In genomic region chr7:55086413-55087201, GRCh38 we compare ENCODE assay signal across 8 cellular contexts.
A peak's percentile ranks its signal among the peaks of the same experiment; 100 is the strongest.
DNase-seq lines count a peak whose midpoint lies in the region; ATAC-seq and TF ChIP-seq lines count a peak whose summit lies in the region.

No MANE protein-coding gene starts in this region.

- 70% methylated on average over 18 of the region's 18 CpGs for WGBS in hepatocyte (ENCODE audit: low lambda C conversion rate, missing lambda C conversion rate)

- peaks cover 10% of the 10 kb centered on the region for H3K4me1 Mint-ChIP-seq in activated naive CD8-positive, alpha-beta T cell treated with anti-CD3 and anti-CD28 coated beads, Interleukin-2, amount 10 ng/mL, durations not matched to agents 7 days and 5 days

- H3K4me1 ChIP-seq in hepatocyte (ENCODE audit: insufficient read depth) (peaks cover 26% of the 10 kb centered on the region), thoracic aorta (ENCODE audit: control insufficient read depth in 1 of 2, low read depth in 2 of 2) (peaks cover 17% of the 10 kb centered on the region in 2 donors)

- H3K4me3 Mint-ChIP-seq in activated naive CD8-positive, alpha-beta T cell treated with anti-CD3 and anti-CD28 coated beads, Interleukin-2, amount 10 ng/mL, durations not matched to agents 7 days and 5 days: peak overlapping the region; percentile 11

- peaks cover 12% of the 10 kb centered on the region for H3K27me3 Mint-ChIP-seq in activated naive CD8-positive, alpha-beta T cell treated with anti-CD3 and anti-CD28 coated beads, Interleukin-2, amount 10 ng/mL, durations not matched to agents 7 days and 5 days

- H3K36me3 ChIP-seq in hepatocyte (replicated peaks; ENCODE audit: insufficient read depth, low read depth) (no peaks in the 10 kb centered on the region), thoracic aorta (no peaks in the 10 kb centered on the region)

- H3K4me3 ChIP-seq in hepatocyte (no peak overlapping the region), thoracic aorta (peak overlapping the region; percentile 62)

- no peaks in the 10 kb centered on the region for H3K9me3 Mint-ChIP-seq in activated naive CD8-positive, alpha-beta T cell treated with anti-CD3 and anti-CD28 coated beads, Interleukin-2, amount 10 ng/mL, durations not matched to agents 7 days and 5 days

- H2AFZ ChIP-seq in hepatocyte: no peak overlapping the region

- H3K9me3 ChIP-seq in hepatocyte (ENCODE audit: low read depth) (no peaks in the 10 kb centered on the region), thoracic aorta (no peaks in the 10 kb centered on the region)

- H3K27ac Mint-ChIP-seq in activated naive CD8-positive, alpha-beta T cell treated with anti-CD3 and anti-CD28 coated beads, Interleukin-2, amount 10 ng/mL, durations not matched to agents 7 days and 5 days: no peak overlapping the region

- peak overlapping the region; percentile 86 for H3K27ac ChIP-seq in hepatocyte
- peak overlapping the region; percentile 63 for H3K27ac ChIP-seq in thoracic aorta

- H3K36me3 Mint-ChIP-seq in activated naive CD8-positive, alpha-beta T cell treated with anti-CD3 and anti-CD28 coated beads, Interleukin-2, amount 10 ng/mL, durations not matched to agents 7 days and 5 days: no peaks in the 10 kb centered on the region

- TF ChIP-seq CTCF in hepatocyte (IDR thresholded peaks at IDR 0.05; ENCODE audit: poor library complexity) (no peak), thoracic aorta (IDR thresholded peaks at IDR 0.05) (no peak)

- H3K9me2 ChIP-seq in hepatocyte (replicated peaks; ENCODE audit: insufficient read depth): no peaks in the 10 kb centered on the region

- H3K27me3 ChIP-seq in hepatocyte (no peaks in the 10 kb centered on the region), thoracic aorta (replicated peaks; ENCODE audit: insufficient read depth) (no peaks in the 10 kb centered on the region)

- peak; percentile 88 for DNase-seq in ELR (ENCODE audit: low read depth)
- DNase-seq in activated naive CD8-positive, alpha-beta T cell treated with anti-CD3 and anti-CD28 coated beads, Interleukin-2, amount 10 ng/mL, durations not matched to agents 7 days and 5 days: no peak
- DNase-seq in hepatocyte (ENCODE audit: low spot score): peak; percentile 35
- no peak for DNase-seq in thoracic aorta (ENCODE audit: low spot score)
- DNase-seq in HPDE6-E6E7 (ENCODE audit: extremely low spot score): no peak
- DNase-seq in NCI-H146 (lab: John Stamatoyannopoulos, UW): no peak

- ATAC-seq in GM19455 (IDR thresholded peaks at IDR 0.05; ENCODE audit: unreplicated experiment): peak; percentile 55
- ATAC-seq in HG03469 (IDR thresholded peaks at IDR 0.05; ENCODE audit: unreplicated experiment): peak; percentile 70
- ATAC-seq in activated naive CD8-positive, alpha-beta T cell treated with anti-CD3 and anti-CD28 coated beads, Interleukin-2, amount 10 ng/mL, durations not matched to agents 7 days and 5 days (ENCODE audit: low read depth): no peak
- ATAC-seq in thoracic aorta (ENCODE audit: insufficient number of reproducible peaks, low FRiP score, low read depth): peak; percentile 46

- H3K4me2 ChIP-seq in hepatocyte: peak overlapping the region; percentile 65

- H3K79me2 ChIP-seq in hepatocyte: peaks cover 61% of the 10 kb centered on the region

- H4K20me1 ChIP-seq in hepatocyte (ENCODE audit: insufficient read depth, poor library complexity, severe bottlenecking): no peaks in the 10 kb centered on the region

- POLR2A ChIA-PET in activated naive CD8-positive, alpha-beta T cell treated with anti-CD3 and anti-CD28 coated beads, Interleukin-2, amount 10 ng/mL, durations not matched to agents 7 days and 5 days (lab: Charles Lee): no interaction called here

Comparison
In these comparisons a context has a peak if more than half of its experiments do, and no peak if none do; other contexts are left out.
1. DNase-seq: peak in ELR (single experiment) and hepatocyte (single experiment); none in activated naive CD8-positive, alpha-beta T cell treated with anti-CD3 and anti-CD28 coated beads, Interleukin-2, amount 10 ng/mL, durations not matched to agents 7 days and 5 days (single experiment), thoracic aorta (single experiment), HPDE6-E6E7 (single experiment) and NCI-H146 (single experiment).